11 cellular contexts compared by ENCODE assay signal in the genomic region with DNA sequence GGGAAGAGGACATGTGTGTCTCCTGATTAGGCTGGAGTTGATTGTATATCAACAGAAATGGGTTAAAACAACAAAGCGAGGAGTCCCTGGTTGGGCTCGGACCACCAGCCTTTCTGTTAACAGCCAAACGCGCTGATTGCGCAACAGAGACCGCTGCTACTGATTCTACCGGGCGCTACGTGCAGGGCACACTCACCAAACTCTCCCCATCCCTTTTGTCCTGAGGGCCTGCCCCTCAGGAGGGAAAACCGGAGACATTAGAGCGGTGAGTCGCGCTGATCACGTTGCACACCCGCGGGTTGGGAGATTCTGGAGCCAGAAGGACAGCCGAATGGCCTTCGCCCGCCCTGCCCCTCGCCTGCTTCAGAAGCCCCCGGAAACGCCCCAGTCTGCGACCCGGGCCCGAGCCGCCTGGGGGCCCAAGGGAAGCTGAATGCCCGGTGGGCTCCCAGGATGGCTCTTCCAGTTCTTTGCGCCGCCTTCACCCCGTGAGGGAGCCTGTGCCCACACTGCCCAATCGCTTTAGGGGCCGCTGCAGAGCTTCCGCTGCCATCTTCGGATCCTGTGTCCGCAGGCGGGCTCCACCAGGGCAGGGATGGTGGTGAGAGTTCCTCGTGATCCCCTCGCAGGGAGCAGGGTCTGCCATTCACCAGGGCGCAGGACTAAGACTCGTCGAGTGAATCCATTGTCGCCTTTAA.
DNase-seq lines count a peak whose midpoint lies in the region; ATAC-seq, FAIRE-seq and TF ChIP-seq lines count a peak whose summit lies in the region.
"Had no signal": no experiment of that assay in that cellular context is flagged by ENCODE, and none has a peak within 500 bp of the region (broad histone marks: within the 10 kb centered on the region; RNA-seq: fewer than 3 reads in every experiment).

No MANE protein-coding gene starts in this region.

- TF ChIP-seq EP300 in H1 (IDR thresholded peaks at IDR 0.05; ENCODE audit: borderline replicate concordance in 1 of 2, low read depth in 2 of 2, low read length in 2 of 2), result no peak

- H3K23me2 ChIP-seq in H1 (ENCODE audit: low read depth, low read length), result peaks cover 13% of the 10 kb centered on the region

- H3K36me3 ChIP-seq in CD8-positive, alpha-beta memory T cell (ENCODE audit: insufficient read depth, low read length), result no peaks in the 10 kb centered on the region
- H3K36me3 ChIP-seq in H1 (ENCODE audit: control insufficient read depth in 2 of 4, insufficient read depth in 4 of 4, low read length in 3 of 4) (no peaks in the 10 kb centered on the region), neuronal stem cell (replicated peaks in 1 of 2; ENCODE audit: control insufficient read depth in 2 of 2, insufficient read depth in 2 of 2, low read length in 2 of 2) (no peaks in the 10 kb centered on the region)
- H3K36me3 ChIP-seq: SJCRH30 had no signal

- no peak for TF ChIP-seq RAD21 in H1 (IDR thresholded peaks at IDR 0.05 in 1 of 2, conservative IDR thresholded peaks at IDR 0.05 in 1 of 2; ENCODE audit: low read depth in 2 of 2, low read length in 2 of 2)

- no peak overlapping the region for H2BK15ac ChIP-seq in H1 (ENCODE audit: low read length)
- H2BK15ac ChIP-seq in neuronal stem cell (ENCODE audit: low read length), result no peak overlapping the region

- H3K14ac ChIP-seq in H1 (ENCODE audit: insufficient read length) (no peak overlapping the region), neuronal stem cell (ENCODE audit: low read length) (peak overlapping the region; percentile 84)

- CTCF ChIA-PET in CD8-positive, alpha-beta memory T cell (lab: Charles Lee), result no interaction called here
- CTCF ChIA-PET in H1 (lab: Charles Lee; ENCODE audit: partially characterized antibody), result no interaction called here

- no peak overlapping the region for H2BK20ac ChIP-seq in H1 (ENCODE audit: low read length)

- no peaks in the 10 kb centered on the region for H3K36me3 Mint-ChIP-seq in CD8-positive, alpha-beta memory T cell
- H3K36me3 Mint-ChIP-seq in IgD-negative memory B cell, result no peaks in the 10 kb centered on the region

- H2AFZ ChIP-seq in H1 (ENCODE audit: low read length) (peak overlapping the region; percentile 89; the same call in 1 of the 2 replicates), neuronal stem cell (ENCODE audit: low read length) (no peak overlapping the region)

- peaks cover 0 to 6% (median 2%) of the 10 kb centered on the region in 5 donors for H3K9me3 Mint-ChIP-seq in CD8-positive, alpha-beta memory T cell
- peaks cover 0 to 4% (median 0%) of the 10 kb centered on the region in 3 donors for H3K9me3 Mint-ChIP-seq in IgD-negative memory B cell

- ATAC-seq in HG02798 (IDR thresholded peaks at IDR 0.05; ENCODE audit: poor library complexity, unreplicated experiment), result no peak

- H4K91ac ChIP-seq in H1 (replicated peaks; ENCODE audit: insufficient read length, low read length) (peak overlapping the region; percentile 65), neuronal stem cell (ENCODE audit: low read depth, low read length, poor library complexity) (no peak overlapping the region)

- no peaks in the 10 kb centered on the region for H3K79me1 ChIP-seq in H1 (ENCODE audit: low read depth, low read length)
- H3K79me1 ChIP-seq in neuronal stem cell (ENCODE audit: low read depth, low read length), result no peaks in the 10 kb centered on the region

- H3K27ac Mint-ChIP-seq in CD8-positive, alpha-beta memory T cell, result peak overlapping the region in 2 of 8 donors; percentile 52 to 86
- peak overlapping the region in 1 of 3 donors; percentile 87 for H3K27ac Mint-ChIP-seq in IgD-negative memory B cell

- H3K4me3 ChIP-seq in CD8-positive, alpha-beta memory T cell (ENCODE audit: low read length), result peak overlapping the region; percentile 70
- H3K4me3 ChIP-seq in H1 (ENCODE audit: extremely low read depth in 1 of 4, insufficient read depth in 2 of 4, low read depth in 3 of 4, low read length in 4 of 4) (peak overlapping the region; percentile 67 to 73 (median 70)), neuronal stem cell (ENCODE audit: low read length in 2 of 2) (peak overlapping the region in 1 of 2 donors; percentile 56)
- H3K4me3 ChIP-seq: SJCRH30 had no signal

- peak overlapping the region; percentile 94 to 95 for H3K4me2 ChIP-seq in H1 (ENCODE audit: insufficient read depth in 1 of 2, low read depth in 2 of 2, low read length in 2 of 2)
- peak overlapping the region; percentile 62 for H3K4me2 ChIP-seq in neuronal stem cell (ENCODE audit: insufficient read depth, low read length, poor library complexity, severe bottlenecking)

- peaks cover 19 to 26% (median 20%) of the 10 kb centered on the region in 3 donors for H3K4me1 Mint-ChIP-seq in CD8-positive, alpha-beta memory T cell
- H3K4me1 Mint-ChIP-seq in IgD-negative memory B cell, result peaks cover 20 to 32% (median 29%) of the 10 kb centered on the region in 3 donors

- H4K20me1 ChIP-seq in H1 (replicated peaks in 1 of 2; ENCODE audit: control insufficient read depth in 1 of 2, insufficient read depth in 2 of 2, low read length in 2 of 2), result no peaks in the 10 kb centered on the region

- H3K18ac ChIP-seq in H1 (ENCODE audit: extremely low read depth, low read length), result peak overlapping the region; percentile 94
- H3K18ac ChIP-seq in neuronal stem cell (ENCODE audit: low read length), result peak overlapping the region; percentile 53

- no peak overlapping the region for H3K27ac ChIP-seq in CD8-positive, alpha-beta memory T cell (ENCODE audit: low read depth, low read length)
- H3K27ac ChIP-seq in H1 (ENCODE audit: low read depth, low read length), result no peak overlapping the region
- no peak overlapping the region for H3K27ac ChIP-seq in neuronal stem cell (replicated peaks; ENCODE audit: low read length)
- H3K27ac ChIP-seq: SJCRH30 had no signal

- H3K9me3 ChIP-seq in CD8-positive, alpha-beta memory T cell (ENCODE audit: low read length), result no peaks in the 10 kb centered on the region
- H3K9me3 ChIP-seq in H1 (ENCODE audit: insufficient read depth in 2 of 2, low read depth in 1 of 2, low read length in 1 of 2) (no peaks in the 10 kb centered on the region), neuronal stem cell (replicated peaks in 1 of 2; ENCODE audit: control insufficient read depth in 2 of 2, insufficient read depth in 1 of 2, low read depth in 1 of 2, low read length in 2 of 2) (no peaks in the 10 kb centered on the region)

- TF ChIP-seq CTCF in H1 (IDR thresholded peaks at IDR 0.05; ENCODE audit: control extremely low read depth in 1 of 3, insufficient read depth in 1 of 3, low read depth in 1 of 3, low read length in 3 of 3), result no peak

- FAIRE-seq in H1 (lab: Jason Lieb, UNC), result no peak
- FAIRE-seq: GM18507 had no signal

- H4K8ac ChIP-seq in H1 (ENCODE audit: extremely low read depth, insufficient read depth, low read length) (no peak overlapping the region), neuronal stem cell (ENCODE audit: low read depth, low read length) (peak overlapping the region; percentile 66)

- peaks cover 14 to 28% of the 10 kb centered on the region in 2 donors for H3K27me3 Mint-ChIP-seq in CD8-positive, alpha-beta memory T cell
- H3K27me3 Mint-ChIP-seq in IgD-negative memory B cell, result peaks cover 6% of the 10 kb centered on the region

- peak overlapping the region; percentile 86 to 95 (median 92) for H3K4me3 Mint-ChIP-seq in CD8-positive, alpha-beta memory T cell
- peak overlapping the region; percentile 92 to 99 (median 96) for H3K4me3 Mint-ChIP-seq in IgD-negative memory B cell

- TF ChIP-seq POLR2A in H1 (IDR thresholded peaks at IDR 0.05; ENCODE audit: control extremely low read depth in 1 of 2, low read depth in 2 of 2, low read length in 2 of 2), result peak in 1 of 2 experiments; percentile 43; a peak in 1 of 3 replicates

- H3K23ac ChIP-seq in H1 (ENCODE audit: insufficient read length), result no peak overlapping the region
- no peak overlapping the region for H3K23ac ChIP-seq in neuronal stem cell (ENCODE audit: low read depth, low read length, poor library complexity)

- no peak for DNase-seq in CD8-positive, alpha-beta memory T cell
- peak in 1 of 2 experiments; percentile 77 for DNase-seq in H1 (ENCODE audit: low read depth in 1 of 2, low spot score in 2 of 2)
- no peak for DNase-seq in neuronal stem cell (ENCODE audit: low spot score)
- DNase-seq in stimulated activated CD4-positive, alpha-beta T cell treated with anti-CD3 and anti-CD28 coated beads, Interleukin-4, amount 100 ng/mL, for 24 hours, result no peak
- DNase-seq in KG1 (lab: John Stamatoyannopoulos, UW), result no peak
- no peak for DNase-seq in HCEC 1CT
- DNase-seq: DND-41, SJCRH30 had no signal

- H2BK5ac ChIP-seq in H1 (ENCODE audit: low read depth, low read length) (peak overlapping the region; percentile 35; the same call in 1 of the 2 replicates), neuronal stem cell (ENCODE audit: low read length) (no peak overlapping the region)

- no peak overlapping the region for H4K5ac ChIP-seq in H1 (ENCODE audit: insufficient read length, low read depth, low read length)

- H3K27me3 ChIP-seq in CD8-positive, alpha-beta memory T cell (ENCODE audit: insufficient read depth, low read length, poor library complexity, severe bottlenecking), result peaks cover 7% of the 10 kb centered on the region
- H3K27me3 ChIP-seq in H1 (replicated peaks in 1 of 4; ENCODE audit: control insufficient read depth in 3 of 4, extremely low read depth in 1 of 4, insufficient read depth in 3 of 4, low read length in 3 of 4) (peaks cover 4 to 18% (median 11%) of the 10 kb centered on the region in 4 experiments; a peak in 6 of 7 replicates), neuronal stem cell (ENCODE audit: control insufficient read depth in 3 of 3, insufficient read depth in 3 of 3, low read depth in 1 of 3, low read length in 3 of 3) (peaks cover 2 to 39% (median 28%) of the 10 kb centered on the region in 3 experiments)
- H3K27me3 ChIP-seq: SJCRH30 had no signal

- peak overlapping the region in 3 of 4 experiments; percentile 50 to 67 (median 60); a peak in 6 of 7 replicates for H3K9ac ChIP-seq in H1 (replicated peaks in 1 of 4; ENCODE audit: extremely low read depth in 1 of 4, low read depth in 3 of 4, low read length in 3 of 4)
- H3K9ac ChIP-seq in neuronal stem cell (ENCODE audit: low read depth, low read length, poor library complexity), result peak overlapping the region; percentile 25

- H3K56ac ChIP-seq in H1 (replicated peaks; ENCODE audit: insufficient read length, low read depth, low read length), result no peak overlapping the region

- H3K79me2 ChIP-seq in H1 (ENCODE audit: control insufficient read depth in 1 of 2, insufficient read depth in 2 of 2, low read length in 2 of 2), result no peaks in the 10 kb centered on the region

- 6% methylated on average over 36 of the region's 42 CpGs; no CpG with 5 or more reads in 1 of the 2 experiments for WGBS in H1 (ENCODE audit: extremely low coverage in 1 of 2, insufficient coverage in 1 of 2, insufficient read length in 1 of 2, insufficient replicate concordance in 2 of 2, low coverage in 1 of 2, low lambda C conversion rate in 2 of 2, missing lambda C conversion rate in 1 of 2), 2 experiments
- WGBS in neuronal stem cell (ENCODE audit: extremely low coverage in 2 of 2, insufficient read length in 2 of 2, insufficient replicate concordance in 1 of 2), 2 donors, result no CpG with 5 or more reads among the region's 42 CpGs

- POLR2A ChIA-PET in CD8-positive, alpha-beta memory T cell (lab: Charles Lee), result no interaction called here
- POLR2A ChIA-PET in H1 (lab: Charles Lee; ENCODE audit: partially characterized antibody), result interaction anchor here (0.9 to 3.3 kb wide), 11 partner anchors 8 to 56 kb away, joined by 3 to 28 read pairs (median 7); no protein-coding TSS in a partner anchor

- H2BK120ac ChIP-seq in H1 (replicated peaks; ENCODE audit: low read depth, low read length) (no peak overlapping the region), neuronal stem cell (ENCODE audit: low read depth, low read length) (no peak overlapping the region)

- H3K4ac ChIP-seq in H1 (replicated peaks; ENCODE audit: insufficient read length, low read depth, low read length) (no peak overlapping the region), neuronal stem cell (ENCODE audit: low read length) (no peak overlapping the region)

- peaks cover 11% of the 10 kb centered on the region for H3K4me1 ChIP-seq in CD8-positive, alpha-beta memory T cell (ENCODE audit: insufficient read depth, low read length)
- peaks cover 0 to 3% (median 1%) of the 10 kb centered on the region in 4 experiments; a peak in 2 of 7 replicates for H3K4me1 ChIP-seq in H1 (replicated peaks in 1 of 4; ENCODE audit: control insufficient read depth in 3 of 4, insufficient read depth in 4 of 4, low read length in 3 of 4)
- peaks cover 0 to 7% of the 10 kb centered on the region in 2 donors for H3K4me1 ChIP-seq in neuronal stem cell (ENCODE audit: control insufficient read depth in 2 of 2, insufficient read depth in 1 of 2, low read depth in 1 of 2, low read length in 2 of 2)

- H2AK5ac ChIP-seq in H1 (ENCODE audit: low read depth, low read length) (no peak overlapping the region), neuronal stem cell (ENCODE audit: low read depth, low read length) (no peak overlapping the region)

- H2BK12ac ChIP-seq in H1 (ENCODE audit: low read depth, low read length), result peak overlapping the region; percentile 75; the same call in 1 of the 2 replicates
- no peak overlapping the region for H2BK12ac ChIP-seq in neuronal stem cell (ENCODE audit: low read length)
